ENCODE assay signal across 8 cellular contexts in genomic region chr9:15485836-15486678, GRCh38. TPM values are rescaled to one million over a fixed set of nuclear protein-coding genes. Genes with fewer than 3 reads are reported as not detected.
DNase-seq lines count a peak whose midpoint lies in the region; ATAC-seq and TF ChIP-seq lines count a peak whose summit lies in the region.

No MANE protein-coding gene starts in this region.

- peak overlapping the region; percentile 63 for H3K27ac Mint-ChIP-seq in activated naive CD8-positive, alpha-beta T cell treated with anti-CD3 and anti-CD28 coated beads for 36 hours

- CTCF ChIA-PET in BJ (lab: Yijun Ruan, JAX), result interaction anchor here (2.3 kb wide), 1 partner anchor 10 kb away, joined by 10 read pairs; no protein-coding TSS in a partner anchor

- no peak overlapping the region for H3K4me3 Mint-ChIP-seq in activated naive CD8-positive, alpha-beta T cell treated with anti-CD3 and anti-CD28 coated beads for 36 hours

- H3K36me3 ChIP-seq in BJ (ENCODE audit: control insufficient read depth, insufficient read depth, low read length), result peaks cover 2% of the 10 kb centered on the region; the same call in 1 of the 2 replicates

- H3K4me3 ChIP-seq in BJ (ENCODE audit: low read depth, low read length) (no peak overlapping the region), HFF-Myc (replicated peaks; ENCODE audit: low read depth, low read length) (no peak overlapping the region)

- POLR2A ChIA-PET in BJ (lab: Charles Lee), result no interaction called here

- H3K27me3 Mint-ChIP-seq in activated naive CD8-positive, alpha-beta T cell treated with anti-CD3 and anti-CD28 coated beads for 36 hours, result no peaks in the 10 kb centered on the region

- no peaks in the 10 kb centered on the region for H3K27me3 ChIP-seq in BJ (ENCODE audit: control insufficient read depth, insufficient read depth, low read length)

- TF ChIP-seq CTCF in BJ (IDR thresholded peaks at IDR 0.05; ENCODE audit: insufficient read depth, low read depth, low read length), result peak; percentile 62
- peak; percentile 35 for TF ChIP-seq CTCF in HFF-Myc (IDR thresholded peaks at IDR 0.05; ENCODE audit: low read depth, low read length, missing control alignments)

- H3K36me3 Mint-ChIP-seq in activated naive CD8-positive, alpha-beta T cell treated with anti-CD3 and anti-CD28 coated beads for 36 hours, result peaks cover 25% of the 10 kb centered on the region

- peaks cover 32% of the 10 kb centered on the region for H3K4me1 Mint-ChIP-seq in activated naive CD8-positive, alpha-beta T cell treated with anti-CD3 and anti-CD28 coated beads for 36 hours

- ATAC-seq in HG03460 (IDR thresholded peaks at IDR 0.05; ENCODE audit: unreplicated experiment) (no peak), GM18868 (IDR thresholded peaks at IDR 0.05; ENCODE audit: unreplicated experiment) (no peak), HG02798 (IDR thresholded peaks at IDR 0.05; ENCODE audit: poor library complexity, unreplicated experiment) (no peak)

- no peaks in the 10 kb centered on the region for H3K9me3 Mint-ChIP-seq in activated naive CD8-positive, alpha-beta T cell treated with anti-CD3 and anti-CD28 coated beads for 36 hours

- DNase-seq in BJ (ENCODE audit: low read depth) (no peak), HFF-Myc (ENCODE audit: extremely low read depth, low read depth) (no peak), kidney tubule cell (ENCODE audit: low spot score) (peak; percentile 29), cerebellar nuclear complex (lab: John Stamatoyannopoulos, UW) (no peak)
- no peak for DNase-seq in activated naive CD8-positive, alpha-beta T cell treated with anti-CD3 and anti-CD28 coated beads for 36 hours

RNA-seq across cellular contexts. Expression of gene PSIP1, which starts 24.7 kb away (rescaled TPM):
- polyA plus RNA-seq in BJ (2011; rRNA removed), result 10.2 and 28.1 TPM in 2 replicates
- 13.2 and 17.0 TPM in 2 replicates for polyA minus RNA-seq in BJ (2011; rRNA and poly(A)+ RNA removed)
- 100 to 1,000 TPM; 109 to 121 TPM for total RNA-seq in activated naive CD8-positive, alpha-beta T cell treated with anti-CD3 and anti-CD28 coated beads for 36 hours
